In the genomic region with DNA sequence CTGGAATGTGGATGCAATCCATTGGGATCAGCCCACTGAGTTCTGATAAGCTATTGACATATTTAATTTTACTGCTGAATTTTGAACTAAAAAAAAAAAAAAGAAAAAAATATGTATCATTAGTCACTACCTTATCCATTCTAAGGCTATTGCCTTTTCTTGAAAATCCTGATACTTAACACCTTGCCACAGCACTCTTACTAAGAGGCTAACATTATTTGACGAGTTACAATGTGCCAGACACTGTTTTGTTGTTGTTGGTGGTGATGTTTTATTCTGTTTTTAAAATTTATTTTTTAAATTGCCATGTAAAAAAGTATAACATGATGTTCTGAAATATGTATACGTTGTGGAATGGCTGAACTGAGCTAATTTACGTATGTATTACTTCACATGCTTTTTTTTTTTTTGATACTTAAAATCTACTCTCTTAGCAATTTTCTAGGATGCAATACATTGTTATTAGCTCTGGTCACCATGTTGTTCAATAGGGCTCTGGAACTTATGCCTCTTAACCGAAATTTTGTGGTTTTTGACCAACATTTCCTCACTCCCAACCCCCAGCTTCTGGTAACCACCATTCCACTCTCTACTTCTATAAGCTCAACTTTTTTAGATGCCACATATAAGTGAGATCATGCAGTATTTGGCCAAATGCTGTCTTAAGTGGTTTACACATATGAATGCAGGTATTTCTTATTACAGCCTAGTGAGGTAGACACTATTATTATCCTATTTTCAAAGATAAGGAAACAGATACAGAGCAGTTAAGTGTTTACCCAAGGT, we compare ENCODE assay signal across 23 cellular contexts.
DNase-seq lines count a peak whose midpoint lies in the region; ATAC-seq, FAIRE-seq and TF ChIP-seq lines count a peak whose summit lies in the region.
"Had no signal": no experiment of that assay in that cellular context is flagged by ENCODE, and none has a peak within 500 bp of the region (broad histone marks: within the 10 kb centered on the region; RNA-seq: fewer than 3 reads in every experiment).

No MANE protein-coding gene starts in this region.

- no peak for FAIRE-seq in astrocyte (lab: Jason Lieb, UNC)
- FAIRE-seq: keratinocyte had no signal

- intact Hi-C loops in OCI-LY7 (cut with micrococcal nuclease; ENCODE audit: unreplicated experiment), result loop anchor here (5.0 kb wide), 1 partner anchor 52 kb away; no protein-coding TSS in a partner anchor

- BruUV-seq in OCI-LY7 (replicated peaks; lab: Mats Ljungman, UMichigan), result no TSS peak

- no peaks in the 10 kb centered on the region for H3K4me1 Mint-ChIP-seq in astrocyte (ENCODE audit: low read depth, unreplicated experiment)
- H3K4me1 Mint-ChIP-seq: GM23338 had no signal

- ATAC-seq in DND-41 (ENCODE audit: insufficient read depth, low read depth), result peak; percentile 83
- ATAC-seq: GM23338, right cardiac atrium, T-helper 17 cell had no signal

- no peak overlapping the region for H3K4me3 ChIP-seq in DND-41 (ENCODE audit: low read depth in 1 of 2, low read length in 2 of 2)
- no peak overlapping the region for H3K4me3 ChIP-seq in OCI-LY7 (ENCODE audit: low read depth, low read length, poor library complexity, severe bottlenecking)
- no peak overlapping the region for H3K4me3 ChIP-seq in astrocyte (ENCODE audit: insufficient read depth, low read depth, low read length)
- H3K4me3 ChIP-seq in H7 (ENCODE audit: insufficient read depth, low read depth, low read length), result no peak overlapping the region
- H3K4me3 ChIP-seq: dorsolateral prefrontal cortex, esophagus muscularis mucosa, GM23338, neural progenitor cell had no signal

- H3K9me3 ChIP-seq in DND-41 (ENCODE audit: insufficient read depth, low read length, severe bottlenecking) (no peaks in the 10 kb centered on the region), OCI-LY7 (ENCODE audit: low read length) (no peaks in the 10 kb centered on the region), astrocyte (ENCODE audit: insufficient read depth, low read depth, low read length) (no peaks in the 10 kb centered on the region)
- H3K9me3 ChIP-seq: esophagus muscularis mucosa had no signal

- H3K27ac ChIP-seq in DND-41 (ENCODE audit: low read length), result no peak overlapping the region; the same call in 1 of the 2 replicates
- no peak overlapping the region for H3K27ac ChIP-seq in OCI-LY7 (ENCODE audit: low read depth, low read length, poor library complexity, severe bottlenecking)
- H3K27ac ChIP-seq in astrocyte (ENCODE audit: low read depth, low read length), result no peak overlapping the region
- H3K27ac ChIP-seq: dorsolateral prefrontal cortex, esophagus muscularis mucosa, neural progenitor cell had no signal

- H3K4me1 ChIP-seq in DND-41 (ENCODE audit: insufficient read depth, low read length) (peaks cover 13% of the 10 kb centered on the region), OCI-LY7 (ENCODE audit: insufficient read depth, low read length, poor library complexity, severe bottlenecking) (peaks cover 50% of the 10 kb centered on the region), astrocyte (ENCODE audit: insufficient read depth, low read length) (no peaks in the 10 kb centered on the region)

- POLR2A ChIA-PET in OCI-LY7 (lab: Charles Lee), result interaction anchor here (0.6 to 1.3 kb wide), 11 partner anchors 10 to 226 kb away, joined by 3 to 6 read pairs (median 4); no protein-coding TSS in a partner anchor

- peaks cover 1% of the 10 kb centered on the region for H3K9me3 Mint-ChIP-seq in astrocyte (ENCODE audit: unreplicated experiment)
- H3K9me3 Mint-ChIP-seq: activated naive CD4-positive, alpha-beta T cell treated with anti-CD3 and anti-CD28 coated beads, Interleukin-2, amount 50 U/mL, for 24 hours; GM23338; memory B cell; neural progenitor cell had no signal

- no peaks in the 10 kb centered on the region for H3K9me2 ChIP-seq in OCI-LY7 (ENCODE audit: insufficient read depth, low read length)

- no peak overlapping the region for H3K27ac Mint-ChIP-seq in astrocyte (ENCODE audit: unreplicated experiment)
- H3K27ac Mint-ChIP-seq: activated naive CD4-positive, alpha-beta T cell treated with anti-CD3 and anti-CD28 coated beads, Interleukin-2, amount 50 U/mL, for 24 hours; GM23338; memory B cell; neural progenitor cell; T-helper 17 cell had no signal

- DNase-seq in DND-41, result peak; percentile 30
- peak; percentile 72 for DNase-seq in KG1 (lab: John Stamatoyannopoulos, UW)
- DNase-seq in OCI-LY7 (ENCODE audit: low spot score), result no peak
- DNase-seq in astrocyte (ENCODE audit: low read depth), result peak; percentile 25
- DNase-seq in stimulated activated CD4-positive, alpha-beta T cell treated with anti-CD3 and anti-CD28 coated beads, Interleukin-2, amount 100 ng/mL, for 48 hours, result no peak
- no peak for DNase-seq in H7
- no peak for DNase-seq in 8988T
- DNase-seq in NCI-H446 treated with DMSO at 0.1 percent for 48 hours (lab: John Stamatoyannopoulos, UW), result no peak
- DNase-seq: activated CD4-positive, alpha-beta T cell treated with anti-CD3 and anti-CD28 coated beads for 1 hour; COR-L47; dorsolateral prefrontal cortex; head of caudate nucleus; NCI-H1048; NCI-H2107; NCI-H69; right cardiac atrium; T-helper 17 cell had no signal

- CTCF ChIA-PET in OCI-LY7 (lab: Charles Lee; ENCODE audit: unreplicated experiment), result no interaction called here

- TF ChIP-seq CTCF in DND-41 (IDR thresholded peaks at IDR 0.05; ENCODE audit: borderline replicate concordance, extremely low read depth, low read length, poor library complexity, severe bottlenecking) (no peak), OCI-LY7 (conservative IDR thresholded peaks at IDR 0.05; ENCODE audit: low read length) (no peak), astrocyte (IDR thresholded peaks at IDR 0.05; ENCODE audit: insufficient read depth, low read depth, low read length) (no peak)

- H3K27me3 ChIP-seq in DND-41 (ENCODE audit: insufficient read depth, low read length, poor library complexity) (no peaks in the 10 kb centered on the region), astrocyte (ENCODE audit: insufficient read depth, low read length) (no peaks in the 10 kb centered on the region), H7 (ENCODE audit: control insufficient read depth, insufficient read depth, low read length) (no peaks in the 10 kb centered on the region)
- H3K27me3 ChIP-seq: dorsolateral prefrontal cortex, esophagus muscularis mucosa, neural progenitor cell had no signal

- H2AFZ ChIP-seq in DND-41 (ENCODE audit: low read depth, low read length) (no peak overlapping the region), OCI-LY7 (ENCODE audit: low read length) (peak overlapping the region; percentile 12; the same call in 1 of the 2 replicates), astrocyte (ENCODE audit: low read depth, low read length) (no peak overlapping the region)
- H2AFZ ChIP-seq: GM23338, neural progenitor cell had no signal

- H3K79me2 ChIP-seq in DND-41 (ENCODE audit: insufficient read depth, low read length), result no peaks in the 10 kb centered on the region
- H3K79me2 ChIP-seq in OCI-LY7 (ENCODE audit: insufficient read depth, low read depth, low read length), result no peaks in the 10 kb centered on the region
- no peaks in the 10 kb centered on the region for H3K79me2 ChIP-seq in astrocyte (ENCODE audit: insufficient read depth, low read length)

- no peaks in the 10 kb centered on the region for H4K20me1 ChIP-seq in DND-41 (ENCODE audit: insufficient read depth, low read length)
- no peaks in the 10 kb centered on the region for H4K20me1 ChIP-seq in OCI-LY7 (ENCODE audit: insufficient read depth, low read length)
- no peaks in the 10 kb centered on the region for H4K20me1 ChIP-seq in astrocyte (ENCODE audit: insufficient read depth, low read length)

- H3K36me3 ChIP-seq in DND-41 (ENCODE audit: insufficient read depth, low read length), result no peaks in the 10 kb centered on the region
- H3K36me3 ChIP-seq in OCI-LY7 (ENCODE audit: insufficient read depth, low read length), result no peaks in the 10 kb centered on the region
- H3K36me3 ChIP-seq in astrocyte (ENCODE audit: insufficient read depth, low read length), result no peaks in the 10 kb centered on the region
- H3K36me3 ChIP-seq in H7 (replicated peaks; ENCODE audit: control insufficient read depth, insufficient read depth, low read length), result no peaks in the 10 kb centered on the region
- H3K36me3 ChIP-seq: neural progenitor cell had no signal

- H3K4me3 Mint-ChIP-seq in astrocyte (ENCODE audit: unreplicated experiment), result no peak overlapping the region
- H3K4me3 Mint-ChIP-seq: activated naive CD4-positive, alpha-beta T cell treated with anti-CD3 and anti-CD28 coated beads, Interleukin-2, amount 50 U/mL, for 24 hours; GM23338; memory B cell; neural progenitor cell; T-helper 17 cell had no signal

- no peaks in the 10 kb centered on the region for H3K36me3 Mint-ChIP-seq in astrocyte (ENCODE audit: low read depth, unreplicated experiment)
- H3K36me3 Mint-ChIP-seq: activated naive CD4-positive, alpha-beta T cell treated with anti-CD3 and anti-CD28 coated beads, Interleukin-2, amount 50 U/mL, for 24 hours; memory B cell had no signal

- H3K4me2 ChIP-seq in DND-41 (ENCODE audit: insufficient read depth, low read length) (no peak overlapping the region), OCI-LY7 (ENCODE audit: low read length) (no peak overlapping the region), astrocyte (ENCODE audit: low read length) (no peak overlapping the region)
- H3K4me2 ChIP-seq: GM23338, neural progenitor cell had no signal

- no peak overlapping the region for H3K9ac ChIP-seq in DND-41 (ENCODE audit: low read depth, low read length)
- no peak overlapping the region for H3K9ac ChIP-seq in astrocyte (ENCODE audit: low read length)
- H3K9ac ChIP-seq: neural progenitor cell had no signal

- no peaks in the 10 kb centered on the region for H3K27me3 Mint-ChIP-seq in astrocyte (ENCODE audit: low read depth, unreplicated experiment)
- H3K27me3 Mint-ChIP-seq: T-helper 17 cell had no signal

Comparison
In these comparisons a context has a peak if more than half of its experiments do, and no peak if none do; other contexts are left out.
1. DNase-seq: peak in DND-41 (single experiment), KG1 (single experiment) and astrocyte (single experiment); none in OCI-LY7 (single experiment), stimulated activated CD4-positive, alpha-beta T cell treated with anti-CD3 and anti-CD28 coated beads, Interleukin-2, amount 100 ng/mL, for 48 hours (0 of 2), H7 (single experiment), 8988T (single experiment) and NCI-H446 treated with DMSO at 0.1 percent for 48 hours (single experiment).